Comparison of ENCODE assay signal across 8 cellular contexts in the genomic region with DNA sequence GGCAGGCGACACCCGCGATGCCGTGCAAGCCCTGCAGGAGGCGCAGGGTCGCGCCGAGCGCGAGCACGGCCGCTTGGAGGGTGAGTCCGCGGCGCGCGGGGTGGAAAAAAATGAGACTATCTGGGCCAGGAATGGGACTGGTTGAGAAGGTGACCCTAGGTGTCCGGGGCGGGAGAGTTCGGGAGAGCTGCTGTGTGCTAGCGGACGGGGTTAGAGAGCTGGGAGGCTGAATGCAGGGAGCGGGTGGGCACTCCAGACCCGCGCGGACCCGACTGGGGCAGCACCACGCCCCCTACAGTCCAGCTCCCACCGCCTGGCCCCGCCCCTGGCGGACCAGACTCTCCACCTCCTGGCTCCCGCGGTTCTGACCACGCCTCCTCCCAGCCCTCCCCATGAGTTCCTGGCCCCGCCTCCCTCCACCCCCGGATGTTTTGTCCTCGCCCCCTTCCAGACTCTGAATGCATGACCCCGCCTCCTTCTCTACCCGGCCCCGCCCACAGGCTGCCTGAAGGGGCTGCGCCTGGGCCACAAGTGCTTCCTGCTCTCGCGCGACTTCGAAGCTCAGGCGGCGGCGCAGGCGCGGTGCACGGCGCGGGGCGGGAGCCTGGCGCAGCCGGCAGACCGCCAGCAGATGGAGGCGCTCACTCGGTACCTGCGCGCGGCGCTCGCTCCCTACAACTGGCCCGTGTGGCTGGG. TPM values are rescaled to one million over a fixed set of nuclear protein-coding genes. Genes with fewer than 3 reads are reported as not detected.
A peak's percentile ranks its signal among the peaks of the same experiment; 100 is the strongest.
DNase-seq lines count a peak whose midpoint lies in the region; FAIRE-seq and TF ChIP-seq lines count a peak whose summit lies in the region.

No MANE protein-coding gene starts in this region.

- TF ChIP-seq POLR2A in vagina (IDR thresholded peaks at IDR 0.05): peak in 1 of 2 donors; percentile 66

- H3K36me3 ChIP-seq in HEK293 (ENCODE audit: control insufficient read depth in 2 of 2, insufficient read depth in 1 of 2, low read length in 2 of 2): no peaks in the 10 kb centered on the region; a peak in 1 of 3 replicates
- no peaks in the 10 kb centered on the region for H3K36me3 ChIP-seq in rectal smooth muscle tissue (ENCODE audit: control insufficient read depth, insufficient read depth, low read length)
- H3K36me3 ChIP-seq in vagina: no peaks in the 10 kb centered on the region

- CTCF ChIA-PET in HEK293 (lab: Yijun Ruan, JAX): interaction anchor here (0.5 to 5.9 kb wide), 54 partner anchors 8 to 1456 kb away, joined by 3 to 75 read pairs (median 4); partner anchors contain the start of genes KLK4 and POLD1

- FAIRE-seq in G401.6 (lab: Jason Lieb, UNC): peak; percentile 98

- H3K9me3 ChIP-seq in HEK293 (ENCODE audit: control insufficient read depth, insufficient read depth, low read depth, low read length) (no peaks in the 10 kb centered on the region), vagina (no peaks in the 10 kb centered on the region)

- H3K27ac ChIP-seq in HEK293 (ENCODE audit: extremely low read depth, low read depth, low read length) (peak overlapping the region; percentile 77), rectal smooth muscle tissue (ENCODE audit: low read depth, low read length) (peak overlapping the region; percentile 23), vagina (peak overlapping the region; percentile 78)

- H3K27me3 ChIP-seq in rectal smooth muscle tissue (ENCODE audit: control insufficient read depth, insufficient read depth, low read length) (peaks cover 6% of the 10 kb centered on the region), vagina (no peaks in the 10 kb centered on the region)

- TF ChIP-seq CTCF in HEK293 (tag by site-specific recombination; IDR thresholded peaks at IDR 0.05) (peak; percentile 100), astrocyte of the cerebellum (IDR thresholded peaks at IDR 0.05; ENCODE audit: low read depth, low read length, missing control alignments) (peak; percentile 61), vagina (IDR thresholded peaks at IDR 0.05) (peak; percentile 11 to 70 (median 68))

- POLR2A ChIA-PET in HEK293 (lab: Yijun Ruan, JAX): interaction anchor here (0.5 to 2.3 kb wide), 26 partner anchors 10 to 1283 kb away, joined by 3 to 28 read pairs (median 4); partner anchors contain the start of genes KCNC3, POLD1 and ZNF615

- peak overlapping the region; percentile 21 for H3K9ac ChIP-seq in rectal smooth muscle tissue (ENCODE audit: low read length)

- intact Hi-C loops in vagina (cut with DNase I): no loop called here

- H3K4me1 ChIP-seq in HEK293 (ENCODE audit: control insufficient read depth, insufficient read depth, low read length): peaks cover 7% of the 10 kb centered on the region; the same call in 1 of the 2 replicates
- H3K4me1 ChIP-seq in rectal smooth muscle tissue (ENCODE audit: control insufficient read depth, insufficient read depth, low read length): no peaks in the 10 kb centered on the region
- peaks cover 45% of the 10 kb centered on the region for H3K4me1 ChIP-seq in vagina

- DNase-seq in NCI-H1048 (lab: John Stamatoyannopoulos, UW): peak; percentile 94
- peak; percentile 67 for DNase-seq in T-helper 22 cell (ENCODE audit: low read depth)
- DNase-seq in astrocyte of the cerebellum (ENCODE audit: low read depth): peak; percentile 84
- DNase-seq in hepatic stellate cell (ENCODE audit: low spot score): peak; percentile 100
- DNase-seq in vagina (ENCODE audit: extremely low spot score in 2 of 2): peak; percentile 99

- in situ Hi-C loops in astrocyte of the cerebellum (cut with HindIII; ENCODE audit: low sequenced_read_pairs): no loop called here

- peak overlapping the region; percentile 78 for H3K4me3 ChIP-seq in HEK293 (ENCODE audit: low read depth, low read length)
- peak overlapping the region; percentile 51 for H3K4me3 ChIP-seq in astrocyte of the cerebellum (ENCODE audit: low read depth, low read length)
- H3K4me3 ChIP-seq in rectal smooth muscle tissue (ENCODE audit: low read length): peak overlapping the region; percentile 73
- peak overlapping the region; percentile 72 to 78 for H3K4me3 ChIP-seq in vagina

TF ChIP-seq in HEK293, 187 proteins besides CTCF, POLR2A, EP300 and RAD21 (continues in another document):
- TF ChIP-seq WT1 (tag by site-specific recombination; IDR thresholded peaks at IDR 0.05): no peak; the same call in 1 of the 2 replicates
- TF ChIP-seq ZNF785 (tag by site-specific recombination; IDR thresholded peaks at IDR 0.05): peak; percentile 89
- TF ChIP-seq, protein P1, sequence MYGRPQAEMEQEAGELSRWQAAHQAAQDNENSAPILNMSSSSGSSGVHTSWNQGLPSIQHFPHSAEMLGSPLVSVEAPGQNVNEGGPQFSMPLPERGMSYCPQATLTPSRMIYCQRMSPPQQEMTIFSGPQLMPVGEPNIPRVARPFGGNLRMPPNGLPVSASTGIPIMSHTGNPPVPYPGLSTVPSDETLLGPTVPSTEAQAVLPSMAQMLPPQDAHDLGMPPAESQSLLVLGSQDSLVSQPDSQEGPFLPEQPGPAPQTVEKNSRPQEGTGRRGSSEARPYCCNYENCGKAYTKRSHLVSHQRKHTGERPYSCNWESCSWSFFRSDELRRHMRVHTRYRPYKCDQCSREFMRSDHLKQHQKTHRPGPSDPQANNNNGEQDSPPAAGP (tag by site-specific recombination; IDR thresholded peaks at IDR 0.05): peak; percentile 68
- TF ChIP-seq, protein P2, sequence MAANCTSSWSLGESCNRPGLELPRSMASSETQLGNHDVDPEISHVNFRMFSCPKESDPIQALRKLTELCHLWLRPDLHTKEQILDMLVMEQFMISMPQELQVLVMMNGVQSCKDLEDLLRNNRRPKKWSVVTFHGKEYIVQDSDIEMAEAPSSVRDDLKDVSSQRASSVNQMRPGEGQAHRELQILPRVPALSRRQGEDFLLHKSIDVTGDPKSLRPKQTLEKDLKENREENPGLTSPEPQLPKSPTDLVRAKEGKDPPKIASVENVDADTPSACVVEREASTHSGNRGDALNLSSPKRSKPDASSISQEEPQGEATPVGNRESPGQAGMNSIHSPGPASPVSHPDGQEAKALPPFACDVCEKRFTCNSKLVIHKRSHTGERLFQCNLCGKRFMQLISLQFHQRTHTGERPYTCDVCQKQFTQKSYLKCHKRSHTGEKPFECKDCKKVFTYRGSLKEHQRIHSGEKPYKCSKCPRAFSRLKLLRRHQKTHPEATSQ (tag by site-specific recombination; IDR thresholded peaks at IDR 0.05): no peak
- TF ChIP-seq KLF7 (tag by site-specific recombination; IDR thresholded peaks at IDR 0.05; ENCODE audit: borderline replicate concordance): peak; percentile 40; the same call in 1 of the 2 replicates
- TF ChIP-seq ZNF10 (tag by site-specific recombination; IDR thresholded peaks at IDR 0.05): peak; percentile 41; the same call in 1 of the 2 replicates
- TF ChIP-seq, protein P3, sequence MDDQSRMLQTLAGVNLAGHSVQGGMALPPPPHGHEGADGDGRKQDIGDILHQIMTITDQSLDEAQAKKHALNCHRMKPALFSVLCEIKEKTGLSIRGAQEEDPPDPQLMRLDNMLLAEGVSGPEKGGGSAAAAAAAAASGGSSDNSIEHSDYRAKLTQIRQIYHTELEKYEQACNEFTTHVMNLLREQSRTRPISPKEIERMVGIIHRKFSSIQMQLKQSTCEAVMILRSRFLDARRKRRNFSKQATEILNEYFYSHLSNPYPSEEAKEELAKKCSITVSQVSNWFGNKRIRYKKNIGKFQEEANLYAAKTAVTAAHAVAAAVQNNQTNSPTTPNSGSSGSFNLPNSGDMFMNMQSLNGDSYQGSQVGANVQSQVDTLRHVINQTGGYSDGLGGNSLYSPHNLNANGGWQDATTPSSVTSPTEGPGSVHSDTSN (CRISPR knock-in tag; IDR thresholded peaks at IDR 0.05): 0 out of 2 replicates have a peak, but pooled peaks have one; percentile 84
- no peak for TF ChIP-seq ZNF747 (tag by site-specific recombination; IDR thresholded peaks at IDR 0.05)
- TF ChIP-seq HOXC10 (CRISPR knock-in tag; IDR thresholded peaks at IDR 0.05): no peak
- peak; percentile 98 for TF ChIP-seq SCRT2 (tag by site-specific recombination; IDR thresholded peaks at IDR 0.05)
- TF ChIP-seq ZBTB7A (tag by site-specific recombination; IDR thresholded peaks at IDR 0.05; ENCODE audit: low read depth): no peak
- 0 out of 2 replicates have a peak, but pooled peaks have one; percentile 16 for TF ChIP-seq ZBTB11 (tag by site-specific recombination; conservative IDR thresholded peaks at IDR 0.05; ENCODE audit: low read depth)
- no peak for TF ChIP-seq ZNF354C (tag by site-specific recombination; IDR thresholded peaks at IDR 0.05; ENCODE audit: borderline replicate concordance, low read depth)
- TF ChIP-seq ZNF23 (tag by site-specific recombination; IDR thresholded peaks at IDR 0.05; ENCODE audit: borderline replicate concordance): no peak
- TF ChIP-seq SP7 (tag by site-specific recombination; IDR thresholded peaks at IDR 0.05): peak; percentile 61

RNA-seq across cellular contexts. Expression of gene CLEC11A, which starts 1.5 kb away (rescaled TPM):
- 25.0 TPM for total RNA-seq in vagina

RNA-seq across cellular contexts. Expression of gene SHANK1, which starts 5.1 kb away (rescaled TPM):
- 0.98 TPM for total RNA-seq in vagina

RNA-seq across cellular contexts. Expression of gene GPR32, which starts 45.6 kb away (rescaled TPM):
- total RNA-seq in vagina: not detected

Comparison
In these comparisons a context has a peak if more than half of its experiments do, and no peak if none do; other contexts are left out.
1. Peak in every context shown above with its lines: DNase-seq, H3K4me3 ChIP-seq and H3K27ac ChIP-seq.
2. H3K27ac ChIP-seq: peak in every context shown above with its lines; median percentile 78 in vagina; 77 in HEK293; 23 in rectal smooth muscle tissue.